In the genomic region with DNA sequence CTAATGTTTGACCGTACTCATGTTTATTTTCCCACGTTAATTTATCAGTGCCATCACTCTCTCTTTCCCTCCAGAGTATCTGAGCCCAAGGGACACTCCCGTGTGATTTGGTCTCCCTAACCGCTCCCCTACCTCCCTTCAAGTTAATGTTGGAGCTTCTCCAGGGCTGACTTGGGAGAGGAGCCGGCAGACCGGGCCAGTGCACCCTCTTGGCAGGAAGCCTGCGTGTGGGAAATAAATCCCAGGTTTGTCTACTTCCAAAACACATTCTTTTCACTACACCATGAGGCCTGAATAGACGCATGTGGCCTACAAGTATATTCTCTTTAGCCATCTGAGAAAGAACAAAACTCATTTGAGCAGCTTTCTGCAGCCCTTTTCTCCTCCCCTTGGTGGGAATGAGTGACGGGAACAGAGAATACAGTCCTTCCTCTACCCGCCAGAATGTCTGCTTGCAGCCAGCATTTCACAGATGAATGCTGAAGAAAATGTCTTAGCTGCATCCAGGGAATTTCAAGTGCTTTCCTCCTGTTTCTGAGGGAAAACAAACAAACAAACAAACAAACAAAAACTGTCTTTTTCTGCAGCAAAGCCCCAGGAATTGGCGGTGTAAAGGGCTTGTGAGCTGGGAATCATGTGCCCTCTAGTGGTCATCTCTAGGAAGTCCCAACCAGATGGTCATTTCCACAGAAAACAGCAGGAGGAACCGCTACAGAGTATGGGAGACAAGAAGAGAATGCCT, we compare ENCODE assay signal across 8 cellular contexts. TPM values are rescaled to one million over a fixed set of nuclear protein-coding genes. Genes with fewer than 3 reads are reported as not detected.
A peak's percentile ranks its signal among the peaks of the same experiment; 100 is the strongest.
DNase-seq lines count a peak whose midpoint lies in the region; ATAC-seq and TF ChIP-seq lines count a peak whose summit lies in the region.

No MANE protein-coding gene starts in this region.

- H3K4me3 ChIP-seq in lower leg skin (ENCODE audit: low read depth, poor library complexity, severe bottlenecking), result no peak overlapping the region

- no peak overlapping the region for H3K27ac Mint-ChIP-seq in activated CD8-positive, alpha-beta T cell treated with anti-CD3 and anti-CD28 coated beads for 36 hours
- H3K27ac Mint-ChIP-seq in osteocyte (ENCODE audit: unreplicated experiment), result no peak overlapping the region

- TF ChIP-seq CTCF in activated CD8-positive, alpha-beta T cell treated with anti-CD3 and anti-CD28 coated beads for 36 hours (IDR thresholded peaks at IDR 0.05), result peak; percentile 84
- TF ChIP-seq CTCF in osteocyte (IDR thresholded peaks at IDR 0.05) (peak; percentile 92), lower leg skin (IDR thresholded peaks at IDR 0.05) (peak in 1 of 3 donors; percentile 69)

- 15 to 21% methylated on average over 12 of the region's 12 CpGs for whole genome bisulfite sequencing in lower leg skin, 2 donors

- H3K4me3 Mint-ChIP-seq in activated CD8-positive, alpha-beta T cell treated with anti-CD3 and anti-CD28 coated beads for 36 hours, result no peak overlapping the region
- no peak overlapping the region for H3K4me3 Mint-ChIP-seq in osteocyte (ENCODE audit: unreplicated experiment)

- no peak for TF ChIP-seq POLR2A in lower leg skin (IDR thresholded peaks at IDR 0.05)

- POLR2A ChIA-PET in activated CD8-positive, alpha-beta T cell treated with anti-CD3 and anti-CD28 coated beads for 36 hours (lab: Charles Lee), result no interaction called here

- H3K4me1 Mint-ChIP-seq in activated CD8-positive, alpha-beta T cell treated with anti-CD3 and anti-CD28 coated beads for 36 hours (ENCODE audit: low read depth), result peaks cover 2% of the 10 kb centered on the region
- peaks cover 10% of the 10 kb centered on the region for H3K4me1 Mint-ChIP-seq in osteocyte (ENCODE audit: unreplicated experiment)

- no peaks in the 10 kb centered on the region for H3K36me3 Mint-ChIP-seq in activated CD8-positive, alpha-beta T cell treated with anti-CD3 and anti-CD28 coated beads for 36 hours (ENCODE audit: low read depth)
- H3K36me3 Mint-ChIP-seq in osteocyte (ENCODE audit: unreplicated experiment), result no peaks in the 10 kb centered on the region

- DNase-seq in D341Med (ENCODE audit: low spot score) (peak; percentile 72), NCI-H2227 (lab: John Stamatoyannopoulos, UW; ENCODE audit: unreplicated experiment) (peak; percentile 82), globus pallidus (ENCODE audit: low spot score) (peak; percentile 83), osteocyte (ENCODE audit: extremely low spot score, unreplicated experiment) (no peak), lower leg skin (ENCODE audit: low spot score in 2 of 2) (no peak)
- DNase-seq in activated CD8-positive, alpha-beta T cell treated with anti-CD3 and anti-CD28 coated beads for 36 hours, result peak; percentile 16

- CTCF ChIA-PET in activated CD8-positive, alpha-beta T cell treated with anti-CD3 and anti-CD28 coated beads for 36 hours (lab: Charles Lee), result interaction anchor here (0.6 to 4.4 kb wide), 33 partner anchors 9 to 974 kb away, joined by 3 to 51 read pairs (median 4); partner anchors contain the start of gene DAPL1

- ATAC-seq in GM19023 (IDR thresholded peaks at IDR 0.05; ENCODE audit: unreplicated experiment), result peak; percentile 87
- ATAC-seq in HG03135 (IDR thresholded peaks at IDR 0.05; ENCODE audit: unreplicated experiment), result peak; percentile 71
- peak; percentile 66 for ATAC-seq in activated CD8-positive, alpha-beta T cell treated with anti-CD3 and anti-CD28 coated beads for 36 hours

- H3K27me3 Mint-ChIP-seq in activated CD8-positive, alpha-beta T cell treated with anti-CD3 and anti-CD28 coated beads for 36 hours, result peaks cover 17% of the 10 kb centered on the region
- H3K27me3 Mint-ChIP-seq in osteocyte (ENCODE audit: unreplicated experiment), result peaks cover 20% of the 10 kb centered on the region

- intact Hi-C loops in activated CD8-positive, alpha-beta T cell treated with anti-CD3 and anti-CD28 coated beads for 36 hours (cut with micrococcal nuclease), result loop anchor here (5.0 kb wide), 1 partner anchor 731 kb away; no protein-coding TSS in a partner anchor
- intact Hi-C loops in lower leg skin (cut with DNase I; ENCODE audit: low total_unique reads), result loop anchor here (5.0 kb wide), 1 partner anchor 726 kb away; no protein-coding TSS in a partner anchor

- no peaks in the 10 kb centered on the region for H3K9me3 Mint-ChIP-seq in activated CD8-positive, alpha-beta T cell treated with anti-CD3 and anti-CD28 coated beads for 36 hours
- no peaks in the 10 kb centered on the region for H3K9me3 Mint-ChIP-seq in osteocyte (ENCODE audit: unreplicated experiment)

RNA-seq across cellular contexts. Expression of gene DAPL1, which starts 41.4 kb away (rescaled TPM):
- not detected for total RNA-seq in activated CD8-positive, alpha-beta T cell treated with anti-CD3 and anti-CD28 coated beads for 36 hours
- not detected in 2 replicates for total RNA-seq in osteocyte
- total RNA-seq in lower leg skin, result 100 to 1,000 TPM; 242 to 361 (median 326) TPM

Comparison
In these comparisons a context has a peak if more than half of its experiments do, and no peak if none do; other contexts are left out.
1. DNase-seq: peak in D341Med (single experiment), NCI-H2227 (single experiment), activated CD8-positive, alpha-beta T cell treated with anti-CD3 and anti-CD28 coated beads for 36 hours (single experiment) and globus pallidus (single experiment); none in osteocyte (single experiment) and lower leg skin (0 of 2).
2. RNA of gene DAPL1, which starts 41.4 kb away (total RNA-seq): 242 to 361 TPM in lower leg skin; not detected in osteocyte and not detected in activated CD8-positive, alpha-beta T cell treated with anti-CD3 and anti-CD28 coated beads for 36 hours; every median in the first group is over 100 times any median in the second.
3. Peak in every context shown above with its lines, with median percentiles within 50 percentile points of each other: ATAC-seq.